1 cellular context compared by ENCODE assay signal in genomic region chr2:54665436-54665856, GRCh38.
TF ChIP-seq lines count a peak whose summit lies in the region.

No MANE protein-coding gene starts in this region.

TF ChIP-seq in HepG2, 621 proteins besides CTCF, POLR2A, EP300 and RAD21 (continued from another document and continues in another):
- TF ChIP-seq, protein P1, sequence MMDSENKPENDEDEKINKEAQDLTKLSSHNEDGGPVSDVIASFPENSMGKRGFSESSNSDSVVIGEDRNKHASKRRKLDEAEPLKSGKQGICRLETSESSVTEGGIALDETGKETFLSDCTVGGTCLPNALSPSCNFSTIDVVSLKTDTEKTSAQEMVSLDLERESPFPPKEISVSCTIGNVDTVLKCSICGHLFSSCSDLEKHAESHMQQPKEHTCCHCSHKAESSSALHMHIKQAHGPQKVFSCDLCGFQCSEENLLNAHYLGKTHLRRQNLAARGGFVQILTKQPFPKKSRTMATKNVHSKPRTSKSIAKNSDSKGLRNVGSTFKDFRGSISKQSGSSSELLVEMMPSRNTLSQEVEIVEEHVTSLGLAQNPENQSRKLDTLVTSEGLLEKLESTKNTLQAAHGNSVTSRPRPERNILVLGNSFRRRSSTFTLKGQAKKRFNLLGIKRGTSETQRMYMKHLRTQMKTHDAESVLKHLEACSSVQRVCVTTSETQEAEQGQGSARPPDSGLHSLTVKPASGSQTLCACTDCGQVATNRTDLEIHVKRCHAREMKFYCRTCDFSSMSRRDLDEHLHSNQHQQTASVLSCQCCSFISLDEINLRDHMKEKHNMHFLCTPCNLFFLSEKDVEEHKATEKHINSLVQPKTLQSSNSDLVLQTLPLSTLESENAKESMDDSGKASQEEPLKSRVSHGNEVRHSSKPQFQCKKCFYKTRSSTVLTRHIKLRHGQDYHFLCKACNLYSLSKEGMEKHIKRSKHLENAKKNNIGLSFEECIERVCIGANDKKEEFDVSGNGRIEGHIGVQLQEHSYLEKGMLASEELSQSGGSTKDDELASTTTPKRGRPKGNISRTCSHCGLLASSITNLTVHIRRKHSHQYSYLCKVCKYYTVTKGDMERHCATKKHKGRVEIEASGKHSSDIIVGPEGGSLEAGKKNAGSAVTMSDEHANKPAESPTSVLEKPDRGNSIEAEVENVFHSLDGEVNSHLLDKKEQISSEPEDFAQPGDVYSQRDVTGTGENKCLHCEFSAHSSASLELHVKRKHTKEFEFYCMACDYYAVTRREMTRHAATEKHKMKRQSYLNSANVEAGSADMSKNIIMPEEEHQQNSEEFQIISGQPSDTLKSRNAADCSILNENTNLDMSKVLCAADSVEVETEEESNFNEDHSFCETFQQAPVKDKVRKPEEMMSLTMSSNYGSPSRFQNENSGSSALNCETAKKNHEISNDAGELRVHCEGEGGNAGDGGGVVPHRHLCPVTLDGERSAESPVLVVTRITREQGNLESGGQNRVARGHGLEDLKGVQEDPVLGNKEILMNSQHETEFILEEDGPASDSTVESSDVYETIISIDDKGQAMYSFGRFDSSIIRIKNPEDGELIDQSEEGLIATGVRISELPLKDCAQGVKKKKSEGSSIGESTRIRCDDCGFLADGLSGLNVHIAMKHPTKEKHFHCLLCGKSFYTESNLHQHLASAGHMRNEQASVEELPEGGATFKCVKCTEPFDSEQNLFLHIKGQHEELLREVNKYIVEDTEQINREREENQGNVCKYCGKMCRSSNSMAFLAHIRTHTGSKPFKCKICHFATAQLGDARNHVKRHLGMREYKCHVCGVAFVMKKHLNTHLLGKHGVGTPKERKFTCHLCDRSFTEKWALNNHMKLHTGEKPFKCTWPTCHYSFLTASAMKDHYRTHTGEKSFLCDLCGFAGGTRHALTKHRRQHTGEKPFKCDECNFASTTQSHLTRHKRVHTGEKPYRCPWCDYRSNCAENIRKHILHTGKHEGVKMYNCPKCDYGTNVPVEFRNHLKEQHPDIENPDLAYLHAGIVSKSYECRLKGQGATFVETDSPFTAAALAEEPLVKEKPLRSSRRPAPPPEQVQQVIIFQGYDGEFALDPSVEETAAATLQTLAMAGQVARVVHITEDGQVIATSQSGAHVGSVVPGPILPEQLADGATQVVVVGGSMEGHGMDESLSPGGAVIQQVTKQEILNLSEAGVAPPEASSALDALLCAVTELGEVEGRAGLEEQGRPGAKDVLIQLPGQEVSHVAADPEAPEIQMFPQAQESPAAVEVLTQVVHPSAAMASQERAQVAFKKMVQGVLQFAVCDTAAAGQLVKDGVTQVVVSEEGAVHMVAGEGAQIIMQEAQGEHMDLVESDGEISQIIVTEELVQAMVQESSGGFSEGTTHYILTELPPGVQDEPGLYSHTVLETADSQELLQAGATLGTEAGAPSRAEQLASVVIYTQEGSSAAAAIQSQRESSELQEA (CRISPR knock-in tag; IDR thresholded peaks at IDR 0.05; ENCODE audit: not compliant biosample characterization) = no peak
- TF ChIP-seq SKI (IDR thresholded peaks at IDR 0.05; ENCODE audit: partially characterized antibody) = no peak
- TF ChIP-seq KMT2A (CRISPR knock-in tag; IDR thresholded peaks at IDR 0.05) = no peak; the same call in 1 of the 2 replicates
- TF ChIP-seq, protein P2, sequence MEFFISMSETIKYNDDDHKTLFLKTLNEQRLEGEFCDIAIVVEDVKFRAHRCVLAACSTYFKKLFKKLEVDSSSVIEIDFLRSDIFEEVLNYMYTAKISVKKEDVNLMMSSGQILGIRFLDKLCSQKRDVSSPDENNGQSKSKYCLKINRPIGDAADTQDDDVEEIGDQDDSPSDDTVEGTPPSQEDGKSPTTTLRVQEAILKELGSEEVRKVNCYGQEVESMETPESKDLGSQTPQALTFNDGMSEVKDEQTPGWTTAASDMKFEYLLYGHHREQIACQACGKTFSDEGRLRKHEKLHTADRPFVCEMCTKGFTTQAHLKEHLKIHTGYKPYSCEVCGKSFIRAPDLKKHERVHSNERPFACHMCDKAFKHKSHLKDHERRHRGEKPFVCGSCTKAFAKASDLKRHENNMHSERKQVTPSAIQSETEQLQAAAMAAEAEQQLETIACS (CRISPR knock-in tag; IDR thresholded peaks at IDR 0.05) = no peak
- TF ChIP-seq ZNF672 (CRISPR knock-in tag; IDR thresholded peaks at IDR 0.05) = no peak
- no peak for TF ChIP-seq ZBTB25 (CRISPR knock-in tag; IDR thresholded peaks at IDR 0.05)
- peak; percentile 84 for TF ChIP-seq RBM22 (optimal IDR thresholded peaks at IDR 0.05; ENCODE audit: low read length)
- TF ChIP-seq SNAI1 (CRISPR knock-in tag; IDR thresholded peaks at IDR 0.05; ENCODE audit: borderline replicate concordance) = no peak
- peak; percentile 32 for TF ChIP-seq TEAD3 (CRISPR knock-in tag; optimal IDR thresholded peaks at IDR 0.05; ENCODE audit: borderline replicate concordance)
- no peak for TF ChIP-seq RAD51 (IDR thresholded peaks at IDR 0.05; ENCODE audit: borderline replicate concordance)
- no peak for TF ChIP-seq ZFP1 (CRISPR knock-in tag; IDR thresholded peaks at IDR 0.05)
- no peak for TF ChIP-seq FOXP1 (IDR thresholded peaks at IDR 0.05)
- TF ChIP-seq FOXP1 (CRISPR knock-in tag; IDR thresholded peaks at IDR 0.05) = no peak
- TF ChIP-seq, protein P3, sequence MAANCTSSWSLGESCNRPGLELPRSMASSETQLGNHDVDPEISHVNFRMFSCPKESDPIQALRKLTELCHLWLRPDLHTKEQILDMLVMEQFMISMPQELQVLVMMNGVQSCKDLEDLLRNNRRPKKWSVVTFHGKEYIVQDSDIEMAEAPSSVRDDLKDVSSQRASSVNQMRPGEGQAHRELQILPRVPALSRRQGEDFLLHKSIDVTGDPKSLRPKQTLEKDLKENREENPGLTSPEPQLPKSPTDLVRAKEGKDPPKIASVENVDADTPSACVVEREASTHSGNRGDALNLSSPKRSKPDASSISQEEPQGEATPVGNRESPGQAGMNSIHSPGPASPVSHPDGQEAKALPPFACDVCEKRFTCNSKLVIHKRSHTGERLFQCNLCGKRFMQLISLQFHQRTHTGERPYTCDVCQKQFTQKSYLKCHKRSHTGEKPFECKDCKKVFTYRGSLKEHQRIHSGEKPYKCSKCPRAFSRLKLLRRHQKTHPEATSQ (CRISPR knock-in tag; IDR thresholded peaks at IDR 0.05; ENCODE audit: borderline replicate concordance) = peak; percentile 67; the same call in 1 of the 2 replicates
- TF ChIP-seq ZMYM3 (CRISPR knock-in tag; IDR thresholded peaks at IDR 0.05) = no peak
- TF ChIP-seq, protein P4, sequence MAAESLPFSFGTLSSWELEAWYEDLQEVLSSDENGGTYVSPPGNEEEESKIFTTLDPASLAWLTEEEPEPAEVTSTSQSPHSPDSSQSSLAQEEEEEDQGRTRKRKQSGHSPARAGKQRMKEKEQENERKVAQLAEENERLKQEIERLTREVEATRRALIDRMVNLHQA (CRISPR knock-in tag; IDR thresholded peaks at IDR 0.05) = no peak
- TF ChIP-seq ZNF724P (CRISPR knock-in tag; IDR thresholded peaks at IDR 0.05; ENCODE audit: borderline replicate concordance) = no peak
- no peak for TF ChIP-seq ZNF510 (CRISPR knock-in tag; IDR thresholded peaks at IDR 0.05; ENCODE audit: low read depth)
- no peak for TF ChIP-seq ZBTB37 (CRISPR knock-in tag; IDR thresholded peaks at IDR 0.05)
- no peak for TF ChIP-seq NCOA5 (CRISPR knock-in tag; IDR thresholded peaks at IDR 0.05)
- TF ChIP-seq ZNF75D (CRISPR knock-in tag; IDR thresholded peaks at IDR 0.05; ENCODE audit: borderline replicate concordance) = no peak
- TF ChIP-seq ZNF367 (CRISPR knock-in tag; IDR thresholded peaks at IDR 0.05; ENCODE audit: borderline replicate concordance) = no peak
- no peak for TF ChIP-seq ZNF280B (CRISPR knock-in tag; IDR thresholded peaks at IDR 0.05; ENCODE audit: borderline replicate concordance)
- TF ChIP-seq ZNF446 (CRISPR knock-in tag; IDR thresholded peaks at IDR 0.05) = no peak
- no peak for TF ChIP-seq ZNF567 (CRISPR knock-in tag; IDR thresholded peaks at IDR 0.05; ENCODE audit: borderline replicate concordance)
- TF ChIP-seq ZFP62 (CRISPR knock-in tag; IDR thresholded peaks at IDR 0.05) = no peak
- peak; percentile 14; the same call in 1 of the 2 replicates for TF ChIP-seq ZFX (CRISPR knock-in tag; IDR thresholded peaks at IDR 0.05; ENCODE audit: low read depth)
- no peak for TF ChIP-seq TBL1XR1 (IDR thresholded peaks at IDR 0.05; ENCODE audit: borderline replicate concordance, low read length, partially characterized antibody)
- 0 out of 2 replicates have a peak, but pooled peaks have one; percentile 17 for TF ChIP-seq SMYD3 (CRISPR knock-in tag; IDR thresholded peaks at IDR 0.05)
- TF ChIP-seq ZNF160 (CRISPR knock-in tag; IDR thresholded peaks at IDR 0.05) = no peak
- TF ChIP-seq ZNF619 (CRISPR knock-in tag; IDR thresholded peaks at IDR 0.05) = no peak
- TF ChIP-seq GFI1 (CRISPR knock-in tag; IDR thresholded peaks at IDR 0.05; ENCODE audit: borderline replicate concordance) = 0 out of 2 replicates have a peak, but pooled peaks have one; percentile 14
- TF ChIP-seq JARID2 (CRISPR knock-in tag; IDR thresholded peaks at IDR 0.05; ENCODE audit: insufficient replicate concordance) = no peak
- TF ChIP-seq, protein P5, sequence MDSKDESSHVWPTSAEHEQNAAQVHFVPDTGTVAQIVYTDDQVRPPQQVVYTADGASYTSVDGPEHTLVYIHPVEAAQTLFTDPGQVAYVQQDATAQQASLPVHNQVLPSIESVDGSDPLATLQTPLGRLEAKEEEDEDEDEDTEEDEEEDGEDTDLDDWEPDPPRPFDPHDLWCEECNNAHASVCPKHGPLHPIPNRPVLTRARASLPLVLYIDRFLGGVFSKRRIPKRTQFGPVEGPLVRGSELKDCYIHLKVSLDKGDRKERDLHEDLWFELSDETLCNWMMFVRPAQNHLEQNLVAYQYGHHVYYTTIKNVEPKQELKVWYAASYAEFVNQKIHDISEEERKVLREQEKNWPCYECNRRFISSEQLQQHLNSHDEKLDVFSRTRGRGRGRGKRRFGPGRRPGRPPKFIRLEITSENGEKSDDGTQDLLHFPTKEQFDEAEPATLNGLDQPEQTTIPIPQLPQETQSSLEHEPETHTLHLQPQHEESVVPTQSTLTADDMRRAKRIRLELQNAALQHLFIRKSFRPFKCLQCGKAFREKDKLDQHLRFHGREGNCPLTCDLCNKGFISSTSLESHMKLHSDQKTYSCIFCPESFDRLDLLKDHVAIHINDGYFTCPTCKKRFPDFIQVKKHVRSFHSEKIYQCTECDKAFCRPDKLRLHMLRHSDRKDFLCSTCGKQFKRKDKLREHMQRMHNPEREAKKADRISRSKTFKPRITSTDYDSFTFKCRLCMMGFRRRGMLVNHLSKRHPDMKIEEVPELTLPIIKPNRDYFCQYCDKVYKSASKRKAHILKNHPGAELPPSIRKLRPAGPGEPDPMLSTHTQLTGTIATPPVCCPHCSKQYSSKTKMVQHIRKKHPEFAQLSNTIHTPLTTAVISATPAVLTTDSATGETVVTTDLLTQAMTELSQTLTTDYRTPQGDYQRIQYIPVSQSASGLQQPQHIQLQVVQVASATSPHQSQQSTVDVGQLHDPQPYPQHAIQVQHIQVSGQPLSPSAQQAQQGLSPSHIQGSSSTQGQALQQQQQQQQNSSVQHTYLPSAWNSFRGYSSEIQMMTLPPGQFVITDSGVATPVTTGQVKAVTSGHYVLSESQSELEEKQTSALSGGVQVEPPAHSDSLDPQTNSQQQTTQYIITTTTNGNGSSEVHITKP (CRISPR knock-in tag; IDR thresholded peaks at IDR 0.05; ENCODE audit: low read depth) = no peak
- TF ChIP-seq ZFP37 (CRISPR knock-in tag; IDR thresholded peaks at IDR 0.05; ENCODE audit: borderline replicate concordance) = no peak
- TF ChIP-seq ZGPAT (CRISPR knock-in tag; IDR thresholded peaks at IDR 0.05) = no peak
- peak; percentile 53; the same call in 1 of the 2 replicates for TF ChIP-seq SNAPC5 (CRISPR knock-in tag; IDR thresholded peaks at IDR 0.05; ENCODE audit: borderline replicate concordance)
- TF ChIP-seq GTF3A (CRISPR knock-in tag; conservative IDR thresholded peaks at IDR 0.05) = no peak
- TF ChIP-seq RFXANK (CRISPR knock-in tag; IDR thresholded peaks at IDR 0.05) = no peak
- no peak for TF ChIP-seq IRF2 (CRISPR knock-in tag; IDR thresholded peaks at IDR 0.05)
- no peak for TF ChIP-seq ZBTB38 (CRISPR knock-in tag; IDR thresholded peaks at IDR 0.05)
- no peak for TF ChIP-seq ZNF816 (CRISPR knock-in tag; IDR thresholded peaks at IDR 0.05; ENCODE audit: borderline replicate concordance)
- TF ChIP-seq ZNF451 (CRISPR knock-in tag; IDR thresholded peaks at IDR 0.05) = no peak
- no peak for TF ChIP-seq BORCS8-MEF2B (CRISPR knock-in tag; IDR thresholded peaks at IDR 0.05)
- no peak for TF ChIP-seq ZSCAN22 (CRISPR knock-in tag; IDR thresholded peaks at IDR 0.05)
